ENCODE assay signal across 9 cellular contexts in genomic region chr17:43359469-43360105, GRCh38. TPM values are rescaled to one million over a fixed set of nuclear protein-coding genes. Genes with fewer than 3 reads are reported as not detected.
DNase-seq lines count a peak whose midpoint lies in the region; ATAC-seq lines count a peak whose summit lies in the region.
"Had no signal": no experiment of that assay in that cellular context is flagged by ENCODE, and none has a peak within 500 bp of the region (broad histone marks: within the 10 kb centered on the region; RNA-seq: fewer than 3 reads in every experiment).

No MANE protein-coding gene starts in this region.

- peaks cover 4% of the 10 kb centered on the region for H3K9me3 Mint-ChIP-seq in activated CD4-positive, alpha-beta memory T cell treated with anti-CD3 and anti-CD28 coated beads for 36 hours
- H3K9me3 Mint-ChIP-seq in stimulated activated naive CD8-positive, alpha-beta T cell treated with anti-CD3 and anti-CD28 coated beads, Interleukin-15, amount 100 ng/mL, for 72 hours: no peaks in the 10 kb centered on the region

- no peaks in the 10 kb centered on the region for H3K36me3 ChIP-seq in iPS-18a (ENCODE audit: control insufficient read depth, low read depth, low read length)

- H3K27me3 Mint-ChIP-seq in activated CD4-positive, alpha-beta memory T cell treated with anti-CD3 and anti-CD28 coated beads for 36 hours: peaks cover 11% of the 10 kb centered on the region
- H3K27me3 Mint-ChIP-seq in stimulated activated naive CD8-positive, alpha-beta T cell treated with anti-CD3 and anti-CD28 coated beads, Interleukin-15, amount 100 ng/mL, for 72 hours: no peaks in the 10 kb centered on the region

- ATAC-seq in stimulated activated naive CD8-positive, alpha-beta T cell treated with anti-CD3 and anti-CD28 coated beads, Interleukin-15, amount 100 ng/mL, for 72 hours: no peak
- no peak for ATAC-seq in GM19397 (IDR thresholded peaks at IDR 0.05; ENCODE audit: unreplicated experiment)
- no peak for ATAC-seq in GM21619 (IDR thresholded peaks at IDR 0.05; ENCODE audit: unreplicated experiment)
- ATAC-seq in HG02970 (IDR thresholded peaks at IDR 0.05; ENCODE audit: low FRiP score, unreplicated experiment): no peak

- no peak overlapping the region for H3K9ac ChIP-seq in iPS-18a (ENCODE audit: low read length)

- peaks cover 12% of the 10 kb centered on the region for H3K36me3 Mint-ChIP-seq in activated CD4-positive, alpha-beta memory T cell treated with anti-CD3 and anti-CD28 coated beads for 36 hours

- peak overlapping the region; percentile 99 for H3K27ac Mint-ChIP-seq in activated CD4-positive, alpha-beta memory T cell treated with anti-CD3 and anti-CD28 coated beads for 36 hours
- H3K27ac Mint-ChIP-seq in stimulated activated naive CD8-positive, alpha-beta T cell treated with anti-CD3 and anti-CD28 coated beads, Interleukin-15, amount 100 ng/mL, for 72 hours: peak overlapping the region; percentile 100

- DNase-seq in NCI-H748 (lab: John Stamatoyannopoulos, UW; ENCODE audit: unreplicated experiment) (peak; percentile 64), NCI-H748 treated with DMSO at 0.1 percent for 48 hours (lab: John Stamatoyannopoulos, UW) (no peak)
- DNase-seq in activated CD4-positive, alpha-beta memory T cell treated with anti-CD3 and anti-CD28 coated beads for 36 hours: no peak
- DNase-seq in stimulated activated naive CD8-positive, alpha-beta T cell treated with anti-CD3 and anti-CD28 coated beads, Interleukin-15, amount 100 ng/mL, for 72 hours: peak in 1 of 2 donors; percentile 36
- DNase-seq: glutamatergic neuron had no signal

- H3K4me1 ChIP-seq in iPS-18a (ENCODE audit: control insufficient read depth, low read depth, low read length): peaks cover 3% of the 10 kb centered on the region

- POLR2A ChIA-PET in activated CD4-positive, alpha-beta memory T cell treated with anti-CD3 and anti-CD28 coated beads for 36 hours (lab: Charles Lee): interaction anchor here (1.2 to 7.2 kb wide), 8 partner anchors 9 to 190 kb away, joined by 3 to 126 read pairs (median 8); no protein-coding TSS in a partner anchor

- H3K27ac ChIP-seq in iPS-18a (ENCODE audit: low read length): no peak overlapping the region

- peaks cover 29% of the 10 kb centered on the region for H3K4me1 Mint-ChIP-seq in activated CD4-positive, alpha-beta memory T cell treated with anti-CD3 and anti-CD28 coated beads for 36 hours (ENCODE audit: low read depth)
- peaks cover 51% of the 10 kb centered on the region for H3K4me1 Mint-ChIP-seq in stimulated activated naive CD8-positive, alpha-beta T cell treated with anti-CD3 and anti-CD28 coated beads, Interleukin-15, amount 100 ng/mL, for 72 hours

- CTCF ChIA-PET in activated CD4-positive, alpha-beta memory T cell treated with anti-CD3 and anti-CD28 coated beads for 36 hours (lab: Charles Lee): interaction anchor here (0.6 to 2.8 kb wide), 6 partner anchors 18 to 306 kb away, joined by 3 to 14 read pairs (median 6); partner anchors contain the start of gene DHX8

- H3K27me3 ChIP-seq in iPS-18a (ENCODE audit: control insufficient read depth, insufficient read depth, low read length): peaks cover 5% of the 10 kb centered on the region

- no peaks in the 10 kb centered on the region for H3K9me3 ChIP-seq in iPS-18a (ENCODE audit: control insufficient read depth, low read depth, low read length)

- H3K4me3 Mint-ChIP-seq in activated CD4-positive, alpha-beta memory T cell treated with anti-CD3 and anti-CD28 coated beads for 36 hours: peak overlapping the region; percentile 86
- H3K4me3 Mint-ChIP-seq in stimulated activated naive CD8-positive, alpha-beta T cell treated with anti-CD3 and anti-CD28 coated beads, Interleukin-15, amount 100 ng/mL, for 72 hours: peak overlapping the region; percentile 78 to 84

- peak overlapping the region; percentile 68 for H3K4me3 ChIP-seq in iPS-18a (ENCODE audit: low read length)

- intact Hi-C loops in activated CD4-positive, alpha-beta memory T cell treated with anti-CD3 and anti-CD28 coated beads for 36 hours (cut with micrococcal nuclease): loop anchor here (1.0 to 2.0 kb wide), 5 partner anchors 7 to 189 kb away; partner anchors contain the start of gene NBR1

RNA-seq across cellular contexts. Expression of gene ARL4D, which starts 39.2 kb away (rescaled TPM):
- total RNA-seq in activated CD4-positive, alpha-beta memory T cell treated with anti-CD3 and anti-CD28 coated beads for 36 hours: 1 to 10 TPM; 2.3 TPM
